In the genomic region with DNA sequence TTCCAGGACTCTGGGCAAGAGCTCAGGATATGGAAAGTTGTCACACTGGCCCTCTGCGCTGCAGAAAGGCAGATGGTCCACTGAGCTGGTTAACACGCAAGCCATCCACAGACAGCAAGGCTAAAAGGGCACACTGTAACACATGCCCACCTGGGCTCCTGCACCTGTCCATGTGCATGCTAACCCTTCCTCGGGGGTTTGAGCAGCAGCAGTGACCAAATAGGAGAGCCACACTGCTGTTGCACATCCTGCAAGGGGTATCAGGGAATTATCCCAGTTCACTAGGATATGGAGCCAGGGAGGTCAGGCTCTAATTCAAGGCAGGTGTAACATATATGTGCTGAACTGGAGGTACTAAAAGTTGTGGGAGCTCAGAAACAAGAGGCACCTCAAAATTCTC, we compare ENCODE assay signal across 29 cellular contexts.
"Had no signal": no experiment of that assay in that cellular context is flagged by ENCODE, and none has a peak within 500 bp of the region (broad histone marks: within the 10 kb centered on the region; RNA-seq: fewer than 3 reads in every experiment).

No MANE protein-coding gene starts in this region.

- ATAC-seq: stimulated activated effector memory CD8-positive, alpha-beta T cell treated with anti-CD3 and anti-CD28 coated beads, Interleukin-12 subunit alpha, Interleukin-12 subunit beta, amount 100 ng/mL, for 72 hours; stimulated activated memory B cell treated with anti-CD40 and anti-IgM and Interleukin-4, amounts not matched to agents 10 μg/mL and 1 μg/mL and 100 μg/mL, for 72 hours; stimulated activated naive B cell treated with anti-CD40 and anti-IgM and Interleukin-4, amounts not matched to agents 10 μg/mL and 1 μg/mL and 100 μg/mL, for 72 hours; stimulated activated naive CD8-positive, alpha-beta T cell treated with anti-CD3 and anti-CD28 coated beads, Interleukin-15, amount 100 ng/mL, for 72 hours; stimulated activated naive CD8-positive, alpha-beta T cell treated with anti-CD3 and anti-CD28 coated beads, Interleukin-15, Interleukin-2, amounts not matched to agents 100 U/mL and 50 U/mL, for 24 hours; upper lobe of right lung had no signal

- H3K4me3 ChIP-seq: stomach, suprapubic skin, testis, thoracic aorta, thyroid gland, tibial artery, tibial nerve, transverse colon, upper lobe of left lung, upper lobe of right lung, uterus, vagina had no signal

- H3K36me3 ChIP-seq: stomach, suprapubic skin, thoracic aorta, thyroid gland, tibial artery, tibial nerve, transverse colon, upper lobe of left lung, upper lobe of right lung, uterus, vagina had no signal

- H3K9me3 ChIP-seq: stomach, suprapubic skin, testis, thoracic aorta, thyroid gland, tibial artery, transverse colon, upper lobe of left lung, upper lobe of right lung, uterus, vagina had no signal

- H3K27me3 Mint-ChIP-seq: stimulated activated memory B cell treated with anti-CD40 and anti-IgM and Interleukin-4, amounts not matched to agents 10 μg/mL and 1 μg/mL and 100 μg/mL, for 72 hours; stimulated activated naive B cell treated with anti-CD40 and anti-IgM and Interleukin-4, amounts not matched to agents 10 μg/mL and 1 μg/mL and 100 μg/mL, for 72 hours; stimulated activated naive CD8-positive, alpha-beta T cell treated with anti-CD3 and anti-CD28 coated beads, Interleukin-15, amount 100 ng/mL, for 72 hours; stimulated activated naive CD8-positive, alpha-beta T cell treated with anti-CD3 and anti-CD28 coated beads, Interleukin-15, Interleukin-2, amounts not matched to agents 100 ng/mL and 50 ng/mL, for 24 hours had no signal

- H3K27me3 ChIP-seq: stomach, suprapubic skin, testis, thyroid gland, tibial artery, tibial nerve, transverse colon, upper lobe of left lung, upper lobe of right lung, uterus, vagina had no signal

- H3K4me1 ChIP-seq: stomach, suprapubic skin, testis, thyroid gland, tibial artery, tibial nerve, transverse colon, upper lobe of left lung, upper lobe of right lung, uterus, vagina had no signal

- H3K4me3 Mint-ChIP-seq: stimulated activated effector memory CD8-positive, alpha-beta T cell treated with anti-CD3 and anti-CD28 coated beads, Interleukin-12 subunit alpha, Interleukin-12 subunit beta, amount 100 ng/mL, for 72 hours; stimulated activated memory B cell treated with anti-CD40 and anti-IgM and Interleukin-4, amounts not matched to agents 10 μg/mL and 1 μg/mL and 100 μg/mL, for 72 hours; stimulated activated naive B cell treated with anti-CD40 and anti-IgM and Interleukin-4, amounts not matched to agents 10 μg/mL and 1 μg/mL and 100 μg/mL, for 72 hours; stimulated activated naive CD8-positive, alpha-beta T cell treated with anti-CD3 and anti-CD28 coated beads, Interleukin-15, amount 100 ng/mL, for 72 hours; stimulated activated naive CD8-positive, alpha-beta T cell treated with anti-CD3 and anti-CD28 coated beads, Interleukin-15, Interleukin-2, amounts not matched to agents 100 ng/mL and 50 ng/mL, for 24 hours; type B pancreatic cell had no signal

- H3K36me3 Mint-ChIP-seq: stimulated activated effector memory CD8-positive, alpha-beta T cell treated with anti-CD3 and anti-CD28 coated beads, Interleukin-12 subunit alpha, Interleukin-12 subunit beta, amount 100 ng/mL, for 72 hours; stimulated activated memory B cell treated with anti-CD40 and anti-IgM and Interleukin-4, amounts not matched to agents 10 μg/mL and 1 μg/mL and 100 μg/mL, for 72 hours; stimulated activated naive B cell treated with anti-CD40 and anti-IgM and Interleukin-4, amounts not matched to agents 10 μg/mL and 1 μg/mL and 100 μg/mL, for 72 hours; type B pancreatic cell had no signal

- FAIRE-seq: urothelium cell line had no signal

- H3K4me1 Mint-ChIP-seq: stimulated activated effector memory CD8-positive, alpha-beta T cell treated with anti-CD3 and anti-CD28 coated beads, Interleukin-12 subunit alpha, Interleukin-12 subunit beta, amount 100 ng/mL, for 72 hours; stimulated activated memory B cell treated with anti-CD40 and anti-IgM and Interleukin-4, amounts not matched to agents 10 μg/mL and 1 μg/mL and 100 μg/mL, for 72 hours; stimulated activated naive B cell treated with anti-CD40 and anti-IgM and Interleukin-4, amounts not matched to agents 10 μg/mL and 1 μg/mL and 100 μg/mL, for 72 hours; stimulated activated naive CD8-positive, alpha-beta T cell treated with anti-CD3 and anti-CD28 coated beads, Interleukin-15, amount 100 ng/mL, for 72 hours had no signal

- H3K27ac ChIP-seq: stomach, suprapubic skin, testis, thoracic aorta, thyroid gland, tibial artery, tibial nerve, transverse colon, upper lobe of left lung, upper lobe of right lung, uterus, vagina had no signal

- DNase-seq: stimulated activated CD4-positive, alpha-beta T cell treated with anti-CD3 and anti-CD28 coated beads, Interleukin-2, amount 100 ng/mL, for 48 hours; stimulated activated CD4-positive, alpha-beta T cell treated with anti-CD3 and anti-CD28 coated beads, Interleukin-4, amount 100 ng/mL, for 1 hour; stimulated activated CD4-positive, alpha-beta T cell treated with anti-CD3 and anti-CD28 coated beads, Interleukin-4, amount 100 ng/mL, for 24 hours; stimulated activated CD4-positive, alpha-beta T cell treated with anti-CD3 and anti-CD28 coated beads, Interleukin-4, amount 100 ng/mL, for 4 hours; stimulated activated CD8-positive, alpha-beta memory T cell treated with anti-CD3 and anti-CD28 coated beads, Interleukin-4, amount 100 ng/mL, for 48 hours; stimulated activated naive B cell treated with anti-CD40 and anti-IgM and Interleukin-4, amounts not matched to agents 10 μg/mL and 1 μg/mL and 100 μg/mL, for 72 hours; stimulated activated naive CD4-positive, alpha-beta T cell; stimulated activated naive CD4-positive, alpha-beta T cell treated with Interleukin-2 at 50 U/mL for 16 hours; stimulated activated naive CD8-positive, alpha-beta T cell treated with anti-CD3 and anti-CD28 coated beads, Interleukin-15, amount 100 ng/mL, for 72 hours; stimulated activated naive CD8-positive, alpha-beta T cell treated with anti-CD3 and anti-CD28 coated beads, Interleukin-15, Interleukin-2, amounts not matched to agents 100 U/mL and 50 U/mL, for 24 hours; stomach; substantia nigra; testis; thyroid gland; tibial artery; transverse colon; trophoblast cell; upper lobe of left lung; upper lobe of right lung; uterus had no signal

- H3K27ac Mint-ChIP-seq: stimulated activated effector memory CD8-positive, alpha-beta T cell treated with anti-CD3 and anti-CD28 coated beads, Interleukin-12 subunit alpha, Interleukin-12 subunit beta, amount 100 ng/mL, for 72 hours; stimulated activated memory B cell treated with anti-CD40 and anti-IgM and Interleukin-4, amounts not matched to agents 10 μg/mL and 1 μg/mL and 100 μg/mL, for 72 hours; stimulated activated naive B cell treated with anti-CD40 and anti-IgM and Interleukin-4, amounts not matched to agents 10 μg/mL and 1 μg/mL and 100 μg/mL, for 72 hours; stimulated activated naive CD8-positive, alpha-beta T cell treated with anti-CD3 and anti-CD28 coated beads, Interleukin-15, Interleukin-2, amounts not matched to agents 100 ng/mL and 50 ng/mL, for 24 hours; type B pancreatic cell had no signal
